Comparison of ENCODE assay signal across 1 cellular context in the genomic region with DNA sequence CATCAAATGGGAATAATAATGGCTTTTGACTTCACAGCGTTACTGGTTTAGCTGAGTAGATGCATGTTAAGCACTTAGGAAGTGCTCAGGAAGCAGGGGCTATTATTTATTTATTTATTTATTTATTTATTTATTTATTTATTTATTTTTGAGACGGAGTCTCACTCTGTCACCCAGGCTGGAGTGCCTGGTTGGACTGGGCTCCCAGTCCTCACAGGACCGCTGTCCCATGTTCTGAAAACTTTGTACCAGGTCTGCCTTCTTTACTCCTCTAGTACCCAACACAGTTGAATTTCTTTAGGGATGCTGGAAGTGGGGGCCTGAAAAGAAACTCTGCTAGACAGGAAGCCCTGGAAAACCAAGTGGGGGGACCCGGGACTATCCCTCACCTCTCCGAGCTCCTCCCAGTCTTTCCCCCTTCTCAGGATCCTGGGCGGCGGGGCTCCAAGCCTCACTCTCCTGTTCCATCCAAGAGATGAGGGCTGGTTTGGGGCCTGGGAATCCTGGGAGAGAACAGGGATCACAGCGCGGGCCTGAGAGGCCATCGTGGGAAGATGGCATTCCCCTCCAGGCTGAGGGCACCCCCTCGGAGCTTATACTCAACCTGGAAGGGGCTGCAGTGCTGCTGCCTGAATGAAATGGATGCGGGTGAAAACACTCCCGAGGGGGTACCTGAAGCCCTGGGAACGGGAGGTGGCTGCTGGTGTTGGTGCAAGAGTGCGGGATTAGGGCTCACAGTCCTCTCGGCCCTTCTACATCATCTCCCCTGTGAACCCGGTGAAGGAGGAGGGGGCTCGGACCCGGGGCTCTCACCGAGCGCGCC.
A peak's percentile ranks its signal among the peaks of the same experiment; 100 is the strongest.
TF ChIP-seq lines count a peak whose summit lies in the region.

No MANE protein-coding gene starts in this region.

TF ChIP-seq in GM23338, 12 proteins besides CTCF, POLR2A, EP300 and RAD21 (continued from another document):
- TF ChIP-seq, protein P1, sequence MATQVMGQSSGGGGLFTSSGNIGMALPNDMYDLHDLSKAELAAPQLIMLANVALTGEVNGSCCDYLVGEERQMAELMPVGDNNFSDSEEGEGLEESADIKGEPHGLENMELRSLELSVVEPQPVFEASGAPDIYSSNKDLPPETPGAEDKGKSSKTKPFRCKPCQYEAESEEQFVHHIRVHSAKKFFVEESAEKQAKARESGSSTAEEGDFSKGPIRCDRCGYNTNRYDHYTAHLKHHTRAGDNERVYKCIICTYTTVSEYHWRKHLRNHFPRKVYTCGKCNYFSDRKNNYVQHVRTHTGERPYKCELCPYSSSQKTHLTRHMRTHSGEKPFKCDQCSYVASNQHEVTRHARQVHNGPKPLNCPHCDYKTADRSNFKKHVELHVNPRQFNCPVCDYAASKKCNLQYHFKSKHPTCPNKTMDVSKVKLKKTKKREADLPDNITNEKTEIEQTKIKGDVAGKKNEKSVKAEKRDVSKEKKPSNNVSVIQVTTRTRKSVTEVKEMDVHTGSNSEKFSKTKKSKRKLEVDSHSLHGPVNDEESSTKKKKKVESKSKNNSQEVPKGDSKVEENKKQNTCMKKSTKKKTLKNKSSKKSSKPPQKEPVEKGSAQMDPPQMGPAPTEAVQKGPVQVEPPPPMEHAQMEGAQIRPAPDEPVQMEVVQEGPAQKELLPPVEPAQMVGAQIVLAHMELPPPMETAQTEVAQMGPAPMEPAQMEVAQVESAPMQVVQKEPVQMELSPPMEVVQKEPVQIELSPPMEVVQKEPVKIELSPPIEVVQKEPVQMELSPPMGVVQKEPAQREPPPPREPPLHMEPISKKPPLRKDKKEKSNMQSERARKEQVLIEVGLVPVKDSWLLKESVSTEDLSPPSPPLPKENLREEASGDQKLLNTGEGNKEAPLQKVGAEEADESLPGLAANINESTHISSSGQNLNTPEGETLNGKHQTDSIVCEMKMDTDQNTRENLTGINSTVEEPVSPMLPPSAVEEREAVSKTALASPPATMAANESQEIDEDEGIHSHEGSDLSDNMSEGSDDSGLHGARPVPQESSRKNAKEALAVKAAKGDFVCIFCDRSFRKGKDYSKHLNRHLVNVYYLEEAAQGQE (IDR thresholded peaks at IDR 0.05; ENCODE audit: unreplicated experiment), result peak; percentile 61
- TF ChIP-seq, protein P2, sequence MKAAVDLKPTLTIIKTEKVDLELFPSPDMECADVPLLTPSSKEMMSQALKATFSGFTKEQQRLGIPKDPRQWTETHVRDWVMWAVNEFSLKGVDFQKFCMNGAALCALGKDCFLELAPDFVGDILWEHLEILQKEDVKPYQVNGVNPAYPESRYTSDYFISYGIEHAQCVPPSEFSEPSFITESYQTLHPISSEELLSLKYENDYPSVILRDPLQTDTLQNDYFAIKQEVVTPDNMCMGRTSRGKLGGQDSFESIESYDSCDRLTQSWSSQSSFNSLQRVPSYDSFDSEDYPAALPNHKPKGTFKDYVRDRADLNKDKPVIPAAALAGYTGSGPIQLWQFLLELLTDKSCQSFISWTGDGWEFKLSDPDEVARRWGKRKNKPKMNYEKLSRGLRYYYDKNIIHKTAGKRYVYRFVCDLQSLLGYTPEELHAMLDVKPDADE (IDR thresholded peaks at IDR 0.05), result peak; percentile 13; the same call in 1 of the 2 replicates
- no peak for TF ChIP-seq ZNF114 (CRISPR knock-in tag; IDR thresholded peaks at IDR 0.05)
- no peak for TF ChIP-seq ZNF331 (CRISPR knock-in tag; IDR thresholded peaks at IDR 0.05; ENCODE audit: low read depth)
- no peak for TF ChIP-seq STAT1 (IDR thresholded peaks at IDR 0.05; ENCODE audit: unreplicated experiment)
- TF ChIP-seq ZNF462 (CRISPR knock-in tag; IDR thresholded peaks at IDR 0.05), result no peak
